ENCODE assay signal across 21 cellular contexts in the genomic region with DNA sequence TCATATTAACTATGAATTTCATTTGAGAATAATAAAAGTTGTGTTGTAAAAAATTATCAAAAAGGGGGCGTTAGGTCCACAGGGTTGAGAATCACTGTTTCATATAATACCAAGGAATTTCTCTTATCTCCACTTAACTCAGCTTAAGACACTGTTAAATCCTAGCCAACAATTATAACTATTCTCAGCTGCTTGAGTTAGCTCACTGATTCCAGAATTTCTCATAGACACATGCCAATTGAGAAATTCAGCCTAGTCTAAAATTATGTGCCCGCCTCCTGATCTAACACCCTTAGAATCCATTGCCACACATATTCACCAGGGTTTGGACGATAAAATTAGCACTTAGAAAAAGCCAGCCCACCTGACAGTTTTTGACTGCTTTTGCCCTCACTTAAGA. TPM values are rescaled to one million over a fixed set of nuclear protein-coding genes. Genes with fewer than 3 reads are reported as not detected.
A peak's percentile ranks its signal among the peaks of the same experiment; 100 is the strongest.
DNase-seq lines count a peak whose midpoint lies in the region; ATAC-seq and TF ChIP-seq lines count a peak whose summit lies in the region.
"Had no signal": no experiment of that assay in that cellular context is flagged by ENCODE, and none has a peak within 500 bp of the region (broad histone marks: within the 10 kb centered on the region; RNA-seq: fewer than 3 reads in every experiment).

No MANE protein-coding gene starts in this region.

- peaks cover 38% of the 10 kb centered on the region for H3K4me1 ChIP-seq in GM23248 (ENCODE audit: insufficient read depth)
- no peaks in the 10 kb centered on the region for H3K4me1 ChIP-seq in right cardiac atrium (ENCODE audit: control insufficient read depth, insufficient read depth, low read length)
- H3K4me1 ChIP-seq in subcutaneous abdominal adipose tissue (ENCODE audit: control insufficient read depth in 5 of 5, insufficient read depth in 5 of 5, low read length in 5 of 5), result peaks cover 2 to 30% (median 24%) of the 10 kb centered on the region in 5 donors
- peaks cover 10% of the 10 kb centered on the region for H3K4me1 ChIP-seq in lower lobe of right lung
- H3K4me1 ChIP-seq: SJCRH30 had no signal

- intact Hi-C loops in right cardiac atrium (cut with DNase I) (no loop called here), lower lobe of right lung (cut with DNase I) (no loop called here)

- ATAC-seq in right cardiac atrium (peak; percentile 42 to 57), lower lobe of right lung (no peak)

- H3K9ac ChIP-seq in GM23248 (no peak overlapping the region), subcutaneous abdominal adipose tissue (ENCODE audit: low read length in 5 of 5) (no peak overlapping the region)

- H3K27ac ChIP-seq in GM23248, result no peak overlapping the region
- H3K27ac ChIP-seq in right cardiac atrium (ENCODE audit: low read length), result no peak overlapping the region
- peak overlapping the region; percentile 27 for H3K27ac ChIP-seq in subcutaneous abdominal adipose tissue (ENCODE audit: low read depth, low read length)
- H3K27ac ChIP-seq in lower lobe of right lung, result no peak overlapping the region
- H3K27ac ChIP-seq: RWPE1, SJCRH30 had no signal

- peak; percentile 32 for DNase-seq in GM23248
- DNase-seq in fibroblast of peridontal ligament (ENCODE audit: extremely low read depth), result peak; percentile 42
- DNase-seq in right cardiac atrium, result no peak
- no peak for DNase-seq in SW 1271 (lab: John Stamatoyannopoulos, UW)
- DNase-seq in NCI-H1048 (lab: John Stamatoyannopoulos, UW), result no peak
- DNase-seq in lower lobe of right lung, result no peak
- DNase-seq: C1 segment of cervical spinal cord; CD8-positive, alpha-beta memory T cell; DMS53; EL; KG1; MV-4-11; NCI-H1417; NCI-H187; NCI-H2107; NCI-H524; NCI-H82; SJCRH30 had no signal

- in situ Hi-C loops in GM23248 (cut with MboI), result no loop called here

- H4K20me1 ChIP-seq in GM23248 (ENCODE audit: insufficient read depth), result no peaks in the 10 kb centered on the region

- H3K4me2 ChIP-seq in GM23248 (ENCODE audit: unreplicated experiment), result no peak overlapping the region

- no peak overlapping the region for H2AFZ ChIP-seq in GM23248

- H3K27me3 ChIP-seq in GM23248 (replicated peaks; ENCODE audit: insufficient read depth) (no peaks in the 10 kb centered on the region), right cardiac atrium (ENCODE audit: control insufficient read depth, insufficient read depth) (no peaks in the 10 kb centered on the region), subcutaneous abdominal adipose tissue (ENCODE audit: control insufficient read depth in 5 of 5, insufficient read depth in 4 of 5, low read length in 5 of 5) (no peaks in the 10 kb centered on the region), lower lobe of right lung (ENCODE audit: low read depth) (no peaks in the 10 kb centered on the region)

- H3F3A ChIP-seq in GM23248 (ENCODE audit: insufficient read depth), result peaks cover 12% of the 10 kb centered on the region; the same call in 1 of the 2 replicates

- H3K36me3 ChIP-seq in GM23248 (ENCODE audit: low read depth), result no peaks in the 10 kb centered on the region
- no peaks in the 10 kb centered on the region for H3K36me3 ChIP-seq in subcutaneous abdominal adipose tissue (ENCODE audit: control insufficient read depth in 5 of 5, insufficient read depth in 5 of 5, low read length in 5 of 5)
- H3K36me3 ChIP-seq in lower lobe of right lung, result no peaks in the 10 kb centered on the region
- H3K36me3 ChIP-seq: SJCRH30 had no signal

- 43 to 46% methylated on average over 3 of the region's 3 CpGs for WGBS in GM23248 (ENCODE audit: low coverage in 1 of 2, low lambda C conversion rate in 2 of 2, missing lambda C conversion rate in 2 of 2), 2 experiments
- WGBS in right cardiac atrium, result 61% methylated on average over 3 of the region's 3 CpGs

- no peak overlapping the region for H3K4me3 ChIP-seq in GM23248
- no peak overlapping the region for H3K4me3 ChIP-seq in right cardiac atrium (ENCODE audit: low read length)
- H3K4me3 ChIP-seq in subcutaneous abdominal adipose tissue (ENCODE audit: low read depth in 1 of 5, low read length in 5 of 5), result no peak overlapping the region
- no peak overlapping the region for H3K4me3 ChIP-seq in lower lobe of right lung
- H3K4me3 ChIP-seq: SJCRH30 had no signal

- H3K9me3 ChIP-seq in GM23248 (ENCODE audit: low read depth) (no peaks in the 10 kb centered on the region), right cardiac atrium (ENCODE audit: control insufficient read depth, low read length) (no peaks in the 10 kb centered on the region), subcutaneous abdominal adipose tissue (ENCODE audit: control insufficient read depth in 5 of 5, low read length in 5 of 5) (no peaks in the 10 kb centered on the region), lower lobe of right lung (no peaks in the 10 kb centered on the region)
- H3K9me3 ChIP-seq: SJCRH30 had no signal

- no peaks in the 10 kb centered on the region for H3K79me2 ChIP-seq in GM23248 (ENCODE audit: insufficient read depth)

- TF ChIP-seq CTCF in lower lobe of right lung (IDR thresholded peaks at IDR 0.05), result no peak

- no peaks in the 10 kb centered on the region for H3K9me2 ChIP-seq in GM23248 (ENCODE audit: insufficient read depth)

RNA-seq across cellular contexts. Expression of gene LAMC1, which starts 22.7 kb away (rescaled TPM):
- 686 and 727 TPM in 2 replicates for total RNA-seq in GM23248 (2014; rRNA removed; shearing (Covaris generic))
- polyA plus RNA-seq in GM23248 (2016; fragmentation: Nextera tagmentation; extraction: Ambion mirVana) (176 and 185 TPM in 2 replicates), right cardiac atrium (40.3 TPM)
- total RNA-seq in right cardiac atrium (100 to 1,000 TPM in 2 of 4 donors, 10 to 100 TPM in 2; 87.1 to 130 (median 112) TPM), lower lobe of right lung (96.9 TPM)
- polyA plus RNA-seq: CD8-positive, alpha-beta memory T cell had no signal

RNA-seq across cellular contexts. Expression of gene SHCBP1L, which starts 47.6 kb away (rescaled TPM):
- total RNA-seq in GM23248 (2014; rRNA removed; shearing (Covaris generic)), result not detected in 2 replicates
- polyA plus RNA-seq in GM23248 (2016; fragmentation: Nextera tagmentation; extraction: Ambion mirVana) (not detected in 2 replicates), right cardiac atrium (0.14 TPM)
- total RNA-seq in right cardiac atrium (not detected), lower lobe of right lung (not detected)
- total RNA-seq: A673; CD8-positive, alpha-beta memory T cell; SJCRH30 had no signal
- polyA plus RNA-seq: CD8-positive, alpha-beta memory T cell had no signal

Comparison
In these comparisons a context has a peak if more than half of its experiments do, and no peak if none do; other contexts are left out.
1. DNase-seq: peak in GM23248 (single experiment) and fibroblast of peridontal ligament (single experiment); none in right cardiac atrium (0 of 3), SW 1271 (0 of 2), NCI-H1048 (single experiment) and lower lobe of right lung (single experiment).
2. ATAC-seq: peak in right cardiac atrium (2 of 2); none in lower lobe of right lung (0 of 2).